8 cellular contexts compared by ENCODE assay signal in genomic region chrX:153764786-153765137, GRCh38. TPM values are rescaled to one million over a fixed set of nuclear protein-coding genes. Genes with fewer than 3 reads are reported as not detected.
DNase-seq lines count a peak whose midpoint lies in the region; ATAC-seq lines count a peak whose summit lies in the region.
"Had no signal": no experiment of that assay in that cellular context is flagged by ENCODE, and none has a peak within 500 bp of the region (broad histone marks: within the 10 kb centered on the region; RNA-seq: fewer than 3 reads in every experiment).

No MANE protein-coding gene starts in this region.

- no peak for DNase-seq in left ventricle myocardium superior
- no peak for DNase-seq in Right ventricle myocardium inferior (ENCODE audit: missing footprints)
- DNase-seq in RPMI8226 = no peak
- no peak for DNase-seq in NCI-H524 treated with DMSO at 0.1 percent for 48 hours (lab: John Stamatoyannopoulos, UW)
- DNase-seq: activated CD4-positive, alpha-beta memory T cell treated with anti-CD3 and anti-CD28 coated beads for 36 hours had no signal

- peak overlapping the region; percentile 98 for H3K27ac ChIP-seq in layer of hippocampus (ENCODE audit: low read depth, low read length)

- ATAC-seq in left ventricle myocardium superior = peak; percentile 8
- ATAC-seq in Right ventricle myocardium inferior = no peak
- ATAC-seq in GM18873 (IDR thresholded peaks at IDR 0.05; ENCODE audit: low FRiP score, unreplicated experiment) = no peak

- H3K27me3 ChIP-seq in layer of hippocampus (ENCODE audit: control insufficient read depth, insufficient read depth, low read length) = no peaks in the 10 kb centered on the region

- intact Hi-C loops in left ventricle myocardium superior (cut with micrococcal nuclease) (loop anchor here (10.0 kb wide), 1 partner anchor 190 kb away; no protein-coding TSS in a partner anchor), Right ventricle myocardium inferior (cut with DNase I) (loop anchor here (1.0 kb wide), 1 partner anchor 189 kb away; no protein-coding TSS in a partner anchor)

RNA-seq across cellular contexts. Expression of gene PLXNB3, which starts 0.7 kb away (rescaled TPM):
- total RNA-seq in left ventricle myocardium superior = 2.4 TPM
- 2.3 TPM for total RNA-seq in Right ventricle myocardium inferior
- total RNA-seq: B cell had no signal

RNA-seq across cellular contexts. Expression of gene SRPK3, which starts 16.1 kb away (rescaled TPM):
- total RNA-seq in left ventricle myocardium superior (43.6 TPM), Right ventricle myocardium inferior (43.3 TPM)
- total RNA-seq: activated CD4-positive, alpha-beta memory T cell treated with anti-CD3 and anti-CD28 coated beads for 36 hours; B cell had no signal

RNA-seq across cellular contexts. Expression of gene IDH3G, which starts 29.4 kb away (rescaled TPM):
- total RNA-seq in left ventricle myocardium superior (81.2 TPM), Right ventricle myocardium inferior (78.7 TPM)

RNA-seq across cellular contexts. Expression of gene SSR4, which starts 29.7 kb away (rescaled TPM):
- 145 TPM for total RNA-seq in left ventricle myocardium superior
- total RNA-seq in Right ventricle myocardium inferior = 150 TPM

RNA-seq across cellular contexts. Expression of gene ABCD1, which starts 40.1 kb away (rescaled TPM):
- total RNA-seq in left ventricle myocardium superior (16.5 TPM), Right ventricle myocardium inferior (16.4 TPM)
